31 cellular contexts compared by ENCODE assay signal in the genomic region with DNA sequence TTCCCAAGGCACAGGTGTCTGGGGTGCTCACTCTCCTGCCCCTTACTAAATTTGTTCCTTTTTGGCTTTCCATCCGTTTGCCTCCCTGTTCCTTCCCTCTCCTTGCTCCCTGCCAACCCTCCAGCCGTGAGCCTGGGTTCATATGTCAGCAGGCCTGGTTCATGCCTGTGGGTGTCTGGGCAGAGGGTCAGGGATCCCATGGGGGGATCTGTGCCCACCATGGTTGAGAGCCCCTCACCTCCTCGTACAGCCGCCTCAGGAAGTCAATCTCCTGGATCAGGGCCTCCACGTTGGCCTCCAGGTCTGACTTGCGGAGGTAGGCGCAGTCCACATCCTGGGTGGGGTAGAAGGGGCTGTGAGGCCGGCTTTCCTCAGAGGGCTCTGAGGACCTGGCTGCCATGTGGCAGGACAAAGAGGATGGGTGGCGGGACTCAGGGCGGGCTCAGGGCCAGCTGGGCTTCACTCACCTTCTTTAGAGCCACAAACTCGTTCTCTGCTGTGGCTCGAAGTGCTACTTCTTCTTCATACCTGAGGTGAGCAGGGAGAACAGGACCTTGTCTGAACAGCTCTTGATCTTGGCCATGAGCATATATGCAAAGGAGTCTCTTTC. TPM values are rescaled to one million over a fixed set of nuclear protein-coding genes. Genes with fewer than 3 reads are reported as not detected.
"Had no signal": no experiment of that assay in that cellular context is flagged by ENCODE, and none has a peak within 500 bp of the region (broad histone marks: within the 10 kb centered on the region; RNA-seq: fewer than 3 reads in every experiment).

No MANE protein-coding gene starts in this region.

- H3K27ac ChIP-seq: brain microvascular endothelial cell, Peyer's patch, SJSA1 had no signal

- H3K27ac Mint-ChIP-seq: activated CD4-positive, alpha-beta memory T cell treated with anti-CD3 and anti-CD28 coated beads for 36 hours; activated naive CD4-positive, alpha-beta T cell treated with anti-CD3 and anti-CD28 coated beads for 36 hours; activated naive CD8-positive, alpha-beta T cell treated with anti-CD3 and anti-CD28 coated beads for 36 hours; activated T-helper 1 cell treated with anti-CD3 and anti-CD28 coated beads, Interleukin-12 subunit alpha, Interleukin-12 subunit beta, Interleukin-2, Interleukin-4 antibody, amounts not matched to agents 30 ng/mL and 10 ng/mL and 1 ng/mL, durations not matched to agents 14 hours and 24 hours and 36 hours; T-helper 1 cell treated with Interleukin-12 subunit alpha and Interleukin-12 subunit beta and Interleukin-4 antibody, amounts not matched to agents 30 μg/mL and 1 μg/mL, for 36 hours; T-helper 2 cell treated with Interferon-gamma antibody and Interleukin-4, amounts not matched to agents 5 μg/mL and 100 μg/mL, for 36 hours had no signal

- H3K4me1 Mint-ChIP-seq: activated naive CD8-positive, alpha-beta T cell treated with anti-CD3 and anti-CD28 coated beads for 36 hours; central memory CD8-positive, alpha-beta T cell had no signal

- H3K9me3 Mint-ChIP-seq: activated CD4-positive, alpha-beta memory T cell treated with anti-CD3 and anti-CD28 coated beads for 36 hours; activated naive CD4-positive, alpha-beta T cell treated with anti-CD3 and anti-CD28 coated beads for 36 hours; activated naive CD8-positive, alpha-beta T cell treated with anti-CD3 and anti-CD28 coated beads for 36 hours; activated T-cell treated with anti-CD3 and anti-CD28 coated beads, Interleukin-2, amount 50 U/mL, for 4 hours; activated T-helper 1 cell treated with anti-CD3 and anti-CD28 coated beads, Interleukin-12 subunit alpha, Interleukin-12 subunit beta, Interleukin-2, Interleukin-4 antibody, amounts not matched to agents 30 ng/mL and 10 ng/mL and 1 ng/mL, durations not matched to agents 14 hours and 24 hours and 36 hours; central memory CD8-positive, alpha-beta T cell; T-helper 1 cell treated with Interleukin-12 subunit alpha and Interleukin-12 subunit beta and Interleukin-4 antibody, amounts not matched to agents 30 μg/mL and 1 μg/mL, for 36 hours; T-helper 2 cell treated with Interferon-gamma antibody and Interleukin-4, amounts not matched to agents 5 μg/mL and 100 μg/mL, for 36 hours had no signal

- H3K27me3 ChIP-seq: Peyer's patch, SJSA1 had no signal

- H3K9ac ChIP-seq: SK-N-SH had no signal

- H3K36me3 ChIP-seq: brain microvascular endothelial cell, Peyer's patch, SJSA1 had no signal

- ATAC-seq: activated T-cell treated with anti-CD3 and anti-CD28 coated beads, Interleukin-2, amount 50 U/mL, for 4 hours; PC-3 had no signal

- H3K4me2 ChIP-seq: SK-N-SH had no signal

- DNase-seq: activated CD4-positive, alpha-beta memory T cell treated with anti-CD3 and anti-CD28 coated beads for 36 hours; activated CD4-positive, alpha-beta T cell treated with anti-CD3 and anti-CD28 coated beads, Interleukin-2, amount 50 U/mL, for 1 hour; activated CD8-positive, alpha-beta memory T cell treated with anti-CD3 and anti-CD28 coated beads, Interleukin-2, amount 50 U/mL, for 4 hours; activated gamma-delta T cell treated with Interleukin-2 at 50 U/mL for 16 hours; activated naive CD4-positive, alpha-beta T cell treated with anti-CD3 and anti-CD28 coated beads for 36 hours; activated naive CD8-positive, alpha-beta T cell treated with anti-CD3 and anti-CD28 coated beads for 36 hours; activated T-cell treated with anti-CD3 and anti-CD28 coated beads for 4 hours; activated T-cell treated with anti-CD3 and anti-CD28 coated beads, Interleukin-2, amount 50 U/mL, for 4 hours; amniotic stem cell; brain microvascular endothelial cell; Karpas-422; KBM-7; NCI-H1105; NCI-H1417 treated with DMSO at 0.1 percent for 48 hours; NCI-H1930; NCI-H2171; NCI-H510A; NCI-H526; NCI-H748 treated with DMSO at 0.1 percent for 48 hours; NK-92 treated with Interleukin-12 subunit alpha and Interleukin-12 subunit beta, amount 100 ng/mL, for 24 hours; PC-3; RPMI8226; SHP77 treated with DMSO at 0.1 percent for 48 hours; SK-N-SH had no signal

- H3K4me3 Mint-ChIP-seq: activated CD4-positive, alpha-beta memory T cell treated with anti-CD3 and anti-CD28 coated beads for 36 hours; activated naive CD4-positive, alpha-beta T cell treated with anti-CD3 and anti-CD28 coated beads for 36 hours; activated naive CD8-positive, alpha-beta T cell treated with anti-CD3 and anti-CD28 coated beads for 36 hours; activated T-cell treated with anti-CD3 and anti-CD28 coated beads, Interleukin-2, amount 50 U/mL, for 4 hours; activated T-helper 1 cell treated with anti-CD3 and anti-CD28 coated beads, Interleukin-12 subunit alpha, Interleukin-12 subunit beta, Interleukin-2, Interleukin-4 antibody, amounts not matched to agents 30 ng/mL and 10 ng/mL and 1 ng/mL, durations not matched to agents 14 hours and 24 hours and 36 hours; central memory CD8-positive, alpha-beta T cell; T-helper 1 cell treated with Interleukin-12 subunit alpha and Interleukin-12 subunit beta and Interleukin-4 antibody, amounts not matched to agents 30 μg/mL and 1 μg/mL, for 36 hours; T-helper 2 cell treated with Interferon-gamma antibody and Interleukin-4, amounts not matched to agents 5 μg/mL and 100 μg/mL, for 36 hours had no signal

- H3K9me3 ChIP-seq: Peyer's patch, SJSA1, SK-N-SH had no signal

- H3K4me3 ChIP-seq: Peyer's patch, SJSA1 had no signal

- H3K36me3 Mint-ChIP-seq: activated CD4-positive, alpha-beta memory T cell treated with anti-CD3 and anti-CD28 coated beads for 36 hours; activated naive CD8-positive, alpha-beta T cell treated with anti-CD3 and anti-CD28 coated beads for 36 hours had no signal

- H3K4me1 ChIP-seq: Peyer's patch, SJSA1 had no signal

RNA-seq across cellular contexts. Expression of a gene that starts 3.6 kb away (rescaled TPM):
- total RNA-seq: activated CD4-positive, alpha-beta memory T cell treated with anti-CD3 and anti-CD28 coated beads for 36 hours; activated naive CD4-positive, alpha-beta T cell treated with anti-CD3 and anti-CD28 coated beads for 36 hours; activated naive CD8-positive, alpha-beta T cell treated with anti-CD3 and anti-CD28 coated beads for 36 hours; activated T-cell treated with anti-CD3 and anti-CD28 coated beads, Interleukin-2, amount 50 U/mL, for 4 hours; activated T-helper 1 cell treated with anti-CD3 and anti-CD28 coated beads, Interleukin-12 subunit alpha, Interleukin-12 subunit beta, Interleukin-2, Interleukin-4 antibody, amounts not matched to agents 30 ng/mL and 10 ng/mL and 1 ng/mL, durations not matched to agents 14 hours and 24 hours and 36 hours; aorta; Peyer's patch; SJSA1 had no signal
- polyA plus RNA-seq: aorta had no signal

RNA-seq across cellular contexts. Expression of a gene that starts 26.2 kb away (rescaled TPM):
- total RNA-seq: activated CD4-positive, alpha-beta memory T cell treated with anti-CD3 and anti-CD28 coated beads for 36 hours; activated naive CD4-positive, alpha-beta T cell treated with anti-CD3 and anti-CD28 coated beads for 36 hours; activated naive CD8-positive, alpha-beta T cell treated with anti-CD3 and anti-CD28 coated beads for 36 hours; activated T-helper 1 cell treated with anti-CD3 and anti-CD28 coated beads, Interleukin-12 subunit alpha, Interleukin-12 subunit beta, Interleukin-2, Interleukin-4 antibody, amounts not matched to agents 30 ng/mL and 10 ng/mL and 1 ng/mL, durations not matched to agents 14 hours and 24 hours and 36 hours; Peyer's patch had no signal

RNA-seq across cellular contexts. Expression of a gene that starts 43.1 kb away (rescaled TPM):
- total RNA-seq: activated naive CD8-positive, alpha-beta T cell treated with anti-CD3 and anti-CD28 coated beads for 36 hours; activated T-cell treated with anti-CD3 and anti-CD28 coated beads, Interleukin-2, amount 50 U/mL, for 4 hours; Peyer's patch had no signal

RNA-seq across cellular contexts. Expression of a gene that starts 49.7 kb away (rescaled TPM):
- total RNA-seq: activated CD4-positive, alpha-beta memory T cell treated with anti-CD3 and anti-CD28 coated beads for 36 hours; activated naive CD4-positive, alpha-beta T cell treated with anti-CD3 and anti-CD28 coated beads for 36 hours; activated naive CD8-positive, alpha-beta T cell treated with anti-CD3 and anti-CD28 coated beads for 36 hours; activated T-cell treated with anti-CD3 and anti-CD28 coated beads, Interleukin-2, amount 50 U/mL, for 4 hours; activated T-helper 1 cell treated with anti-CD3 and anti-CD28 coated beads, Interleukin-12 subunit alpha, Interleukin-12 subunit beta, Interleukin-2, Interleukin-4 antibody, amounts not matched to agents 30 ng/mL and 10 ng/mL and 1 ng/mL, durations not matched to agents 14 hours and 24 hours and 36 hours; aorta; PC-3; Peyer's patch; SJSA1 had no signal
- polyA plus RNA-seq: aorta, SK-N-SH had no signal
